ENCODE assay signal across 32 cellular contexts in genomic region chr17:69220098-69220497, GRCh38. TPM values are rescaled to one million over a fixed set of nuclear protein-coding genes. Genes with fewer than 3 reads are reported as not detected.
DNase-seq lines count a peak whose midpoint lies in the region; ATAC-seq, FAIRE-seq and TF ChIP-seq lines count a peak whose summit lies in the region.
"Had no signal": no experiment of that assay in that cellular context is flagged by ENCODE, and none has a peak within 500 bp of the region (broad histone marks: within the 10 kb centered on the region; RNA-seq: fewer than 3 reads in every experiment).

No MANE protein-coding gene starts in this region.

- no peak for ATAC-seq in SK-N-SH treated with all-trans-retinoic acid at 6 μM for 48 hours
- no peak for ATAC-seq in HepG2
- ATAC-seq in right lobe of liver = no peak
- ATAC-seq in mucosa of descending colon = no peak
- ATAC-seq: A549; CD8-positive, alpha-beta T cell had no signal

- no peaks in the 10 kb centered on the region for H3F3A ChIP-seq in SK-N-SH (replicated peaks; ENCODE audit: insufficient read depth)

- TF ChIP-seq POLR2A in HepG2 (IDR thresholded peaks at IDR 0.05; ENCODE audit: insufficient read depth in 1 of 2, low read depth in 2 of 2, low read length in 2 of 2) = no peak
- TF ChIP-seq POLR2A in right lobe of liver (IDR thresholded peaks at IDR 0.05) = no peak

- H3K4me3 ChIP-seq in SK-N-SH (ENCODE audit: low read depth in 2 of 2, low read length in 1 of 2) (no peak overlapping the region), HepG2 (replicated peaks in 1 of 3; ENCODE audit: insufficient read depth in 1 of 3, low read depth in 2 of 3, low read length in 3 of 3) (no peak overlapping the region), right lobe of liver (no peak overlapping the region), mucosa of descending colon (no peak overlapping the region)
- H3K4me3 ChIP-seq: A549; BLaER1; BLaER1 treated with 17β-estradiol and CSF1 and Interleukin-3, amounts not matched to agents 10 nM and 100 nM had no signal

- H2AFZ ChIP-seq in SK-N-SH (ENCODE audit: low read depth) (no peak overlapping the region), HepG2 (ENCODE audit: low read length) (no peak overlapping the region)

- in situ Hi-C loops in HepG2 (cut with HindIII; ENCODE audit: extremely low pct_ligation_motif_present, low pct_unique_long_range_greater_than_20kb) = no loop called here

- H3K79me2 ChIP-seq in SK-N-SH (ENCODE audit: insufficient read depth) (no peaks in the 10 kb centered on the region), HepG2 (ENCODE audit: insufficient read depth, low read length) (no peaks in the 10 kb centered on the region)

- TF ChIP-seq EP300 in SK-N-SH (IDR thresholded peaks at IDR 0.05; ENCODE audit: borderline replicate concordance in 1 of 2, low read depth in 1 of 2, low read length in 1 of 2) (no peak), HepG2 (IDR thresholded peaks at IDR 0.05; ENCODE audit: low read depth in 2 of 2, low read length in 2 of 2) (no peak; a peak in 1 of 4 replicates), HepG2 (CRISPR knock-in tag; IDR thresholded peaks at IDR 0.05; ENCODE audit: borderline replicate concordance) (no peak)

- TF ChIP-seq RAD21 in SK-N-SH (IDR thresholded peaks at IDR 0.05; ENCODE audit: low read length) = no peak
- TF ChIP-seq RAD21 in HepG2 (CRISPR knock-in tag; IDR thresholded peaks at IDR 0.05) = no peak

- H3K4me2 ChIP-seq in SK-N-SH = 0 out of 2 replicates have a peak overlapping the region, but pooled peaks have one; percentile 11
- 0 out of 2 replicates have a peak overlapping the region, but pooled peaks have one; percentile 8 for H3K4me2 ChIP-seq in HepG2 (ENCODE audit: low read depth, low read length)
- H3K4me2 ChIP-seq: A549; BLaER1; BLaER1 treated with 17β-estradiol and CSF1 and Interleukin-3, amounts not matched to agents 10 nM and 100 nM had no signal

- DNase-seq in SK-N-SH (no peak), HepG2 (ENCODE audit: low spot score) (peak; percentile 24), right lobe of liver (no peak), HuH-7 (ENCODE audit: low spot score) (peak; percentile 37), mucosa of descending colon (no peak)
- DNase-seq: 8988T; ACHN; AML-193; BE2C; C1 segment of cervical spinal cord; Calu3; CD4-positive, alpha-beta memory T cell; CD4-positive, alpha-beta T cell; CD4-positive, CD25-positive, alpha-beta regulatory T cell; CD8-positive, alpha-beta memory T cell; CD8-positive, alpha-beta T cell; COR-L47; DMS 273 treated with DMSO at 0.1 percent for 48 hours; DMS153; DMS53; DMS79; DMS79 treated with DMSO at 0.1 percent for 48 hours; DND-41; EL had no signal

- BruUV-seq in HepG2 (replicated peaks; lab: Mats Ljungman, UMichigan) = no TSS peak

- H3K9me3 ChIP-seq in SK-N-SH (no peaks in the 10 kb centered on the region), HepG2 (ENCODE audit: low read length) (no peaks in the 10 kb centered on the region), right lobe of liver (no peaks in the 10 kb centered on the region), mucosa of descending colon (no peaks in the 10 kb centered on the region)
- H3K9me3 ChIP-seq: A549, BE2C, BLaER1, Caco-2 had no signal

- CTCF ChIA-PET in SK-N-SH (lab: Yijun Ruan, JAX) (interaction anchor here (0.9 to 2.5 kb wide), 3 partner anchors 14 to 15 kb away, joined by 3 to 10 read pairs (median 3); no protein-coding TSS in a partner anchor), HepG2 (lab: Yijun Ruan, JAX; ENCODE audit: low intra/inter-chr PET ratio, low total read pairs) (no interaction called here)

- WGBS in SK-N-SH (ENCODE audit: low lambda C conversion rate) = 5% methylated on average over 1 of the region's 1 CpG
- 0% methylated on average over 1 of the region's 1 CpG for WGBS in HepG2 (ENCODE audit: low lambda C conversion rate)
- 13% methylated on average over 1 of the region's 1 CpG for WGBS in right lobe of liver (ENCODE audit: insufficient coverage, low coverage, low lambda C conversion rate, missing lambda C conversion rate)

- FAIRE-seq in HepG2 (lab: Jason Lieb, UNC) = no peak
- FAIRE-seq: A549, D721Med had no signal

- TF ChIP-seq CTCF in SK-N-SH (IDR thresholded peaks at IDR 0.05) = no peak
- TF ChIP-seq CTCF in HepG2 (CRISPR knock-in tag; IDR thresholded peaks at IDR 0.05) = no peak
- TF ChIP-seq CTCF in right lobe of liver (IDR thresholded peaks at IDR 0.05) = no peak
- TF ChIP-seq CTCF in mucosa of descending colon (IDR thresholded peaks at IDR 0.05) = no peak

- H3K27me3 ChIP-seq in SK-N-SH (ENCODE audit: insufficient read depth) (no peaks in the 10 kb centered on the region; the same call in 1 of the 2 replicates), HepG2 (ENCODE audit: control insufficient read depth in 1 of 2, insufficient read depth in 2 of 2, low read length in 2 of 2) (no peaks in the 10 kb centered on the region), right lobe of liver (no peaks in the 10 kb centered on the region)
- H3K27me3 ChIP-seq: BE2C; BLaER1; BLaER1 treated with 17β-estradiol and CSF1 and Interleukin-3, amounts not matched to agents 10 nM and 100 nM had no signal

- H3K27ac ChIP-seq in SK-N-SH (ENCODE audit: low read depth in 2 of 2, low read length in 1 of 2) = no peak overlapping the region
- no peak overlapping the region for H3K27ac ChIP-seq in HepG2 (ENCODE audit: extremely low read length, insufficient read depth, low read length)
- H3K27ac ChIP-seq in right lobe of liver = no peak overlapping the region
- H3K27ac ChIP-seq: 22Rv1; A549; BLaER1; BLaER1 treated with 17β-estradiol and CSF1 and Interleukin-3, amounts not matched to agents 10 nM and 100 nM; C4-2B had no signal

- H3K36me3 ChIP-seq in SK-N-SH (replicated peaks in 1 of 2; ENCODE audit: control insufficient read depth in 1 of 2, insufficient read depth in 2 of 2, low read length in 1 of 2) (no peaks in the 10 kb centered on the region), HepG2 (replicated peaks in 1 of 2; ENCODE audit: control insufficient read depth in 1 of 2, insufficient read depth in 2 of 2, low read length in 2 of 2) (no peaks in the 10 kb centered on the region), right lobe of liver (no peaks in the 10 kb centered on the region), mucosa of descending colon (ENCODE audit: low read depth) (no peaks in the 10 kb centered on the region)
- H3K36me3 ChIP-seq: BE2C; BLaER1; BLaER1 treated with 17β-estradiol and CSF1 and Interleukin-3, amounts not matched to agents 10 nM and 100 nM had no signal

- no peak overlapping the region for H3K9ac ChIP-seq in SK-N-SH
- H3K9ac ChIP-seq in HepG2 (ENCODE audit: insufficient read depth, low read depth, low read length) = no peak overlapping the region
- H3K9ac ChIP-seq: BLaER1; BLaER1 treated with 17β-estradiol and CSF1 and Interleukin-3, amounts not matched to agents 10 nM and 100 nM had no signal

- H4K20me1 ChIP-seq in SK-N-SH (ENCODE audit: insufficient read depth) = no peaks in the 10 kb centered on the region
- H4K20me1 ChIP-seq in HepG2 (ENCODE audit: insufficient read depth, low read length) = no peaks in the 10 kb centered on the region
- H4K20me1 ChIP-seq: BLaER1; BLaER1 treated with 17β-estradiol and CSF1 and Interleukin-3, amounts not matched to agents 10 nM and 100 nM had no signal

- POLR2A ChIA-PET in SK-N-SH (lab: Yijun Ruan, JAX) (no interaction called here), HepG2 (lab: Yijun Ruan, JAX) (no interaction called here)

- H3K4me1 ChIP-seq in SK-N-SH (ENCODE audit: control insufficient read depth in 1 of 2, insufficient read depth in 2 of 2, low read depth in 1 of 2, low read length in 1 of 2) = no peaks in the 10 kb centered on the region
- peaks cover 37% of the 10 kb centered on the region for H3K4me1 ChIP-seq in HepG2 (ENCODE audit: insufficient read depth, low read length)
- H3K4me1 ChIP-seq in right lobe of liver = no peaks in the 10 kb centered on the region
- H3K4me1 ChIP-seq in mucosa of descending colon (ENCODE audit: low read depth) = no peaks in the 10 kb centered on the region
- H3K4me1 ChIP-seq: A549, BE2C, Caco-2 had no signal

- intact Hi-C loops in HepG2 (cut with micrococcal nuclease; ENCODE audit: unreplicated experiment) (loop anchor here (10.0 kb wide), 1 partner anchor 1295 kb away; no protein-coding TSS in a partner anchor), right lobe of liver (cut with DNase I) (no loop called here), mucosa of descending colon (cut with DNase I, micrococcal nuclease) (no loop called here)

- H3K9me2 ChIP-seq in SK-N-SH = no peaks in the 10 kb centered on the region

TF ChIP-seq in SK-N-SH, 30 proteins besides CTCF, POLR2A, EP300 and RAD21 (continues in another document):
- TF ChIP-seq TCF12 (IDR thresholded peaks at IDR 0.05) = no peak

TF ChIP-seq in HepG2, 621 proteins besides CTCF, POLR2A, EP300 and RAD21 (continues in another document):
- TF ChIP-seq ZNF781 (CRISPR knock-in tag; IDR thresholded peaks at IDR 0.05; ENCODE audit: borderline replicate concordance, not compliant biosample characterization) = no peak

RNA-seq across cellular contexts. Expression of gene ABCA10, which starts 8.5 kb away (rescaled TPM):
- 0.07 and 0.11 TPM in 2 replicates for polyA plus RNA-seq in SK-N-SH (2012; rRNA removed)
- 0.05 and 0.10 TPM in 2 replicates for polyA plus RNA-seq in SK-N-SH (2012; cell fraction: cytosol; rRNA removed)
- 0.38 and 0.48 TPM in 2 replicates for polyA plus RNA-seq in SK-N-SH (2012; cell fraction: nucleus; rRNA removed)
- 0.02 TPM in 1 of 2 replicates, not detected in the other for total RNA-seq in HepG2 (2016; rRNA removed; fragmentation: Illumina TruSeq; extraction: Trizol)
- total RNA-seq in HepG2 (2016; cell fraction: cytosol; rRNA removed; fragmentation: Illumina TruSeq; extraction: Trizol; ENCODE audit: low read depth) = 0.09 TPM in 1 of 2 replicates, not detected in the other
- 0.17 TPM in 1 of 2 replicates, not detected in the other for total RNA-seq in HepG2 (2016; cell fraction: insoluble cytoplasmic fraction; rRNA removed; fragmentation: Illumina TruSeq; extraction: Trizol)
- 0.28 and 0.53 TPM in 2 replicates for total RNA-seq in HepG2 (2016; cell fraction: membrane; rRNA removed; fragmentation: Illumina TruSeq; extraction: Trizol)
- total RNA-seq in HepG2 (2016; cell fraction: nucleus; rRNA removed; fragmentation: Illumina TruSeq; extraction: Trizol) = 0.12 and 0.13 TPM in 2 replicates
- polyA plus RNA-seq in HepG2 (2011; rRNA removed) = 0.08 and 0.12 TPM in 2 replicates
- not detected in 2 replicates for polyA plus RNA-seq in HepG2 (2011; cell fraction: cytosol; rRNA removed)
- 0.32 and 0.68 TPM in 2 replicates for polyA plus RNA-seq in HepG2 (2011; cell fraction: nucleus; rRNA removed)
- polyA plus RNA-seq in HepG2 (2012) = 0.27 and 0.56 TPM in 2 replicates
- not detected in 2 replicates for polyA plus RNA-seq in HepG2 (2016; cell fraction: cytosol; fragmentation: Illumina TruSeq; extraction: Trizol; ENCODE audit: low read depth)
- polyA plus RNA-seq in HepG2 (2016; cell fraction: insoluble cytoplasmic fraction; fragmentation: Illumina TruSeq; extraction: Trizol; ENCODE audit: low read depth) = not detected in 2 replicates
- polyA plus RNA-seq in HepG2 (2016; cell fraction: membrane; fragmentation: Illumina TruSeq; extraction: Trizol; ENCODE audit: low read depth) = not detected in 2 replicates
- 0.21 and 0.51 TPM in 2 replicates for polyA plus RNA-seq in HepG2 (2016; cell fraction: nucleus; fragmentation: Illumina TruSeq; extraction: Trizol; ENCODE audit: insufficient read depth, low read depth)
- 0.14 and 0.19 TPM in 2 replicates for polyA minus RNA-seq in HepG2 (2011; rRNA and poly(A)+ RNA removed; ENCODE audit: low replicate concordance)
- polyA minus RNA-seq in HepG2 (2011; cell fraction: cytosol; rRNA and poly(A)+ RNA removed) = not detected in 2 replicates
- polyA minus RNA-seq in HepG2 (2011; cell fraction: nucleus; rRNA and poly(A)+ RNA removed) = 1.2 and 1.5 TPM in 2 replicates
- total RNA-seq in right lobe of liver = 1 to 10 TPM; 1.7 to 4.0 (median 2.0) TPM
- 10 to 100 TPM in 1 of 3 donors, 1 to 10 TPM in 2; 3.1 to 14.2 (median 6.1) TPM for total RNA-seq in mucosa of descending colon
- total RNA-seq: Caco-2 had no signal
- polyA plus RNA-seq: CD4-positive, alpha-beta memory T cell; CD8-positive, alpha-beta memory T cell had no signal

Comparison
In these comparisons a context has a peak if more than half of its experiments do, and no peak if none do; other contexts are left out.
1. DNase-seq: peak in HepG2 (single experiment) and HuH-7 (single experiment); none in SK-N-SH (single experiment), right lobe of liver (0 of 3) and mucosa of descending colon (0 of 3).